ENCODE assay signal across 22 cellular contexts in the genomic region with DNA sequence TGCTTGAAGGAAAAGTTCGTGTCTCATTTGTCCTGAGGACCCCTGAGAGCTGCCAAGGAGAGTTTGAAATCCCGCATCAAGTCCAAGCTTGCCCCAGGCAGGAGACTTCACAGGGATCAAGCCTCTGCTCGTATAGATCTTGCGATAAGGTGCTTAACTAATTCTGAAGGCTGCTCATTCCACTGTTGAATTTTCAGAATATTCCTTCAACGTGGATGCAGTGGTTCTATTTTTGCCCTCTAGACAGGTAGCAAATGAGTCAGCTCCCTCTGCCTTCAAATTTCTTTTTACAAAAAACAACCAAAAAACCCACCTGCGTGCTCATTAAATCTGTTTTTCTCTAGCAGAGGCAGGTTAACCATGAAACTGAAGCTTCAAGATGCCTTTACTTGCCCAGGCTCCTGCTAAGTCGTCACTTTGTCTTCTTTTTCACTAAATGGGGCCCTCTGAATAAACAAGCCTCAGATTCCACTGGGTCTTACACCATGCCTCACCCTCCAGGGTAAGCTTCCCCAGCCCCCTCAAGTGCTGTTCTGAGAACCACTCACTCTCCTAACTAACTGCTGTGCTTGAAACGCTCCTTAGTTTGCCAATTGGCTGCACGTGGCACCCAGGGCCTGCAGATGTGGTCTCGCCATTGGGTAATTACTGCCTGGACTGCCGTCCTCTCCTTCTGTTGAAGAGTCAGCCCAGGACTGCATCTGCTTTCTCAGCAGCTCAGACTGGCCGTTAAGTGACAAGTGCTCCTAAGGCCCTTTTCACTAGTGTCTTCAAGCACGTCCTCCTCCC.
DNase-seq lines count a peak whose midpoint lies in the region; ATAC-seq, FAIRE-seq and TF ChIP-seq lines count a peak whose summit lies in the region.
"Had no signal": no experiment of that assay in that cellular context is flagged by ENCODE, and none has a peak within 500 bp of the region (broad histone marks: within the 10 kb centered on the region; RNA-seq: fewer than 3 reads in every experiment).

No MANE protein-coding gene starts in this region.

- H3K36me3 Mint-ChIP-seq in neural crest cell (ENCODE audit: low read depth), result no peaks in the 10 kb centered on the region
- H3K36me3 Mint-ChIP-seq: activated CD8-positive, alpha-beta memory T cell treated with anti-CD3 and anti-CD28 coated beads, Interleukin-2, amount 10 ng/mL, durations not matched to agents 7 days and 5 days had no signal

- in situ Hi-C loops in HepG2 (cut with HindIII; ENCODE audit: extremely low pct_ligation_motif_present, low pct_unique_long_range_greater_than_20kb), result no loop called here

- CTCF ChIA-PET in HepG2 (lab: Yijun Ruan, JAX; ENCODE audit: low intra/inter-chr PET ratio, low total read pairs) (no interaction called here), PC-9 (lab: Charles Lee) (no interaction called here)

- BruUV-seq in HepG2 (replicated peaks; lab: Mats Ljungman, UMichigan), result no TSS peak
- BruUV-seq in PC-9 (replicated peaks; lab: Mats Ljungman, UMichigan), result no TSS peak

- DNase-seq in HepG2 (ENCODE audit: low spot score) (no peak), right lobe of liver (no peak), epithelial cell of prostate (ENCODE audit: low read depth, low spot score) (peak; percentile 36), neural crest cell (ENCODE audit: low read depth, low spot score) (no peak), SKM-1 (lab: John Stamatoyannopoulos, UW; ENCODE audit: unreplicated experiment) (no peak), A172 (ENCODE audit: low spot score) (no peak), PC-9 (no peak)
- DNase-seq in stimulated activated CD4-positive, alpha-beta T cell treated with anti-CD3 and anti-CD28 coated beads, Interleukin-12 subunit alpha, Interleukin-12 subunit beta, amount 100 ng/mL, for 4 hours, result no peak
- DNase-seq: activated CD4-positive, alpha-beta T cell treated with anti-CD3 and anti-CD28 coated beads for 1 hour; activated CD8-positive, alpha-beta memory T cell treated with anti-CD3 and anti-CD28 coated beads, Interleukin-2, amount 10 ng/mL, durations not matched to agents 7 days and 5 days; activated effector memory CD4-positive, alpha-beta T cell treated with Interleukin-2 at 50 U/mL for 16 hours; adrenal gland; Karpas-422; left ventricle myocardium superior; NCI-H146; SIG-M5; spleen; T-helper 9 cell had no signal

- H3K79me2 ChIP-seq in HepG2 (ENCODE audit: insufficient read depth, low read length) (no peaks in the 10 kb centered on the region), PC-9 (ENCODE audit: low read depth) (no peaks in the 10 kb centered on the region)

- no peaks in the 10 kb centered on the region for H3K27me3 ChIP-seq in HepG2 (ENCODE audit: control insufficient read depth in 1 of 2, insufficient read depth in 2 of 2, low read length in 2 of 2)
- no peaks in the 10 kb centered on the region for H3K27me3 ChIP-seq in right lobe of liver
- no peaks in the 10 kb centered on the region for H3K27me3 ChIP-seq in PC-9 (ENCODE audit: insufficient read depth, low read depth)
- H3K27me3 ChIP-seq: adrenal gland, spleen had no signal

- H3K27ac ChIP-seq in HepG2 (ENCODE audit: extremely low read length, insufficient read depth, low read length), result no peak overlapping the region
- H3K27ac ChIP-seq in right lobe of liver, result no peak overlapping the region
- H3K27ac ChIP-seq in epithelial cell of prostate, result peak overlapping the region; percentile 25
- H3K27ac ChIP-seq in PC-9, result no peak overlapping the region
- H3K27ac ChIP-seq: adrenal gland, C4-2B, thoracic aorta had no signal

- intact Hi-C loops in HepG2 (cut with micrococcal nuclease; ENCODE audit: unreplicated experiment), result no loop called here
- intact Hi-C loops in right lobe of liver (cut with DNase I), result no loop called here
- intact Hi-C loops in PC-9 (cut with micrococcal nuclease; ENCODE audit: unreplicated experiment), result no loop called here

- H3K4me1 ChIP-seq in HepG2 (ENCODE audit: insufficient read depth, low read length) (no peaks in the 10 kb centered on the region), right lobe of liver (no peaks in the 10 kb centered on the region), PC-9 (replicated peaks; ENCODE audit: insufficient read depth) (no peaks in the 10 kb centered on the region)
- H3K4me1 ChIP-seq: adrenal gland, spleen had no signal

- TF ChIP-seq POLR2A in HepG2 (IDR thresholded peaks at IDR 0.05; ENCODE audit: insufficient read depth in 1 of 2, low read depth in 2 of 2, low read length in 2 of 2) (no peak), right lobe of liver (IDR thresholded peaks at IDR 0.05) (no peak)

- POLR2A ChIA-PET in HepG2 (lab: Yijun Ruan, JAX), result no interaction called here
- POLR2A ChIA-PET in PC-9 (lab: Charles Lee; ENCODE audit: unreplicated experiment), result no interaction called here

- TF ChIP-seq CTCF in HepG2 (CRISPR knock-in tag; IDR thresholded peaks at IDR 0.05) (no peak), right lobe of liver (IDR thresholded peaks at IDR 0.05) (no peak), neural crest cell (conservative IDR thresholded peaks at IDR 0.05) (no peak), PC-9 (conservative IDR thresholded peaks at IDR 0.05) (no peak)

- H3K4me2 ChIP-seq in HepG2 (ENCODE audit: low read depth, low read length) (no peak overlapping the region), PC-9 (no peak overlapping the region)

- TF ChIP-seq EP300 in HepG2 (IDR thresholded peaks at IDR 0.05; ENCODE audit: low read depth in 2 of 2, low read length in 2 of 2) (no peak), HepG2 (CRISPR knock-in tag; IDR thresholded peaks at IDR 0.05; ENCODE audit: borderline replicate concordance) (no peak)

- no peaks in the 10 kb centered on the region for H3K4me1 Mint-ChIP-seq in neural crest cell
- H3K4me1 Mint-ChIP-seq: activated CD8-positive, alpha-beta memory T cell treated with anti-CD3 and anti-CD28 coated beads, Interleukin-2, amount 10 ng/mL, durations not matched to agents 7 days and 5 days; central memory CD8-positive, alpha-beta T cell had no signal

- no peak for FAIRE-seq in HepG2 (lab: Jason Lieb, UNC)
- FAIRE-seq: A204.1 had no signal

- ATAC-seq in HepG2 (peak; percentile 47; the same call in 2 of the 3 replicates), right lobe of liver (no peak)
- ATAC-seq: activated CD8-positive, alpha-beta memory T cell treated with anti-CD3 and anti-CD28 coated beads, Interleukin-2, amount 10 ng/mL, durations not matched to agents 7 days and 5 days; left ventricle myocardium superior had no signal

- H3K4me3 Mint-ChIP-seq in neural crest cell, result no peak overlapping the region
- H3K4me3 Mint-ChIP-seq: activated CD8-positive, alpha-beta memory T cell treated with anti-CD3 and anti-CD28 coated beads, Interleukin-2, amount 10 ng/mL, durations not matched to agents 7 days and 5 days; central memory CD8-positive, alpha-beta T cell had no signal

- H3K27ac Mint-ChIP-seq in neural crest cell (ENCODE audit: unreplicated experiment), result peak overlapping the region; percentile 8
- H3K27ac Mint-ChIP-seq: activated CD8-positive, alpha-beta memory T cell treated with anti-CD3 and anti-CD28 coated beads, Interleukin-2, amount 10 ng/mL, durations not matched to agents 7 days and 5 days had no signal

- H3K9me3 ChIP-seq in HepG2 (ENCODE audit: low read length) (no peaks in the 10 kb centered on the region), right lobe of liver (no peaks in the 10 kb centered on the region), PC-9 (ENCODE audit: insufficient read depth, low read depth) (no peaks in the 10 kb centered on the region)
- H3K9me3 ChIP-seq: adrenal gland, spleen, thoracic aorta had no signal

- no peak for TF ChIP-seq RAD21 in HepG2 (CRISPR knock-in tag; IDR thresholded peaks at IDR 0.05)

- no peak overlapping the region for H3K9ac ChIP-seq in HepG2 (ENCODE audit: insufficient read depth, low read depth, low read length)

- H3K27me3 Mint-ChIP-seq in neural crest cell (ENCODE audit: low read depth), result no peaks in the 10 kb centered on the region
- H3K27me3 Mint-ChIP-seq: activated CD8-positive, alpha-beta memory T cell treated with anti-CD3 and anti-CD28 coated beads, Interleukin-2, amount 10 ng/mL, durations not matched to agents 7 days and 5 days; central memory CD8-positive, alpha-beta T cell had no signal

- H4K20me1 ChIP-seq in HepG2 (ENCODE audit: insufficient read depth, low read length), result no peaks in the 10 kb centered on the region
- H4K20me1 ChIP-seq in PC-9 (ENCODE audit: insufficient read depth), result no peaks in the 10 kb centered on the region

- H3K36me3 ChIP-seq in HepG2 (replicated peaks in 1 of 2; ENCODE audit: control insufficient read depth in 1 of 2, insufficient read depth in 2 of 2, low read length in 2 of 2) (no peaks in the 10 kb centered on the region), right lobe of liver (no peaks in the 10 kb centered on the region), PC-9 (ENCODE audit: low read depth) (no peaks in the 10 kb centered on the region)
- H3K36me3 ChIP-seq: adrenal gland, spleen, thoracic aorta had no signal

- no peaks in the 10 kb centered on the region for H3K9me2 ChIP-seq in PC-9 (ENCODE audit: insufficient read depth)

- no peak overlapping the region for H2AFZ ChIP-seq in HepG2 (ENCODE audit: low read length)
- no peak overlapping the region for H2AFZ ChIP-seq in PC-9

- WGBS in HepG2 (ENCODE audit: low lambda C conversion rate), result 23% methylated on average over 11 of the region's 13 CpGs
- 56% methylated on average over 13 of the region's 13 CpGs for WGBS in right lobe of liver (ENCODE audit: insufficient coverage, low coverage, low lambda C conversion rate, missing lambda C conversion rate)

- no peak overlapping the region for H3K4me3 ChIP-seq in HepG2 (replicated peaks in 1 of 3; ENCODE audit: insufficient read depth in 1 of 3, low read depth in 2 of 3, low read length in 3 of 3)
- no peak overlapping the region for H3K4me3 ChIP-seq in right lobe of liver
- no peak overlapping the region for H3K4me3 ChIP-seq in PC-9
- H3K4me3 ChIP-seq: adrenal gland, spleen, thoracic aorta had no signal

- no peaks in the 10 kb centered on the region for H3K9me3 Mint-ChIP-seq in neural crest cell

- H3F3A ChIP-seq in PC-9 (ENCODE audit: insufficient read depth, low read depth), result no peaks in the 10 kb centered on the region
